Comparison of ENCODE assay signal across 8 cellular contexts in genomic region chr7:26152782-26153245, GRCh38. TPM values are rescaled to one million over a fixed set of nuclear protein-coding genes. Genes with fewer than 3 reads are reported as not detected.
DNase-seq lines count a peak whose midpoint lies in the region; ATAC-seq and TF ChIP-seq lines count a peak whose summit lies in the region.
"Not testable (repeated sequence)": the region's sequence is repeated elsewhere in the genome, so short reads cannot be mapped to it uniquely, and the experiment has no call there.

No MANE protein-coding gene starts in this region.

- not testable (repeated sequence) for H3K9me3 Mint-ChIP-seq in activated naive CD8-positive, alpha-beta T cell treated with anti-CD3 and anti-CD28 coated beads, Interleukin-2, amount 50 U/mL, for 24 hours; nephron; stimulated activated naive CD8-positive, alpha-beta T cell treated with anti-CD3 and anti-CD28 coated beads, Interleukin-15, Interleukin-2, amounts not matched to agents 100 ng/mL and 50 ng/mL, for 24 hours

- intact Hi-C loops in Right ventricle myocardium superior (cut with DNase I): not testable (repeated sequence)

- H3K79me2 ChIP-seq in DOHH2 (ENCODE audit: control insufficient read depth, low read length): peaks cover 57% of the 10 kb centered on the region

- H3K4me1 Mint-ChIP-seq in T-helper 17 cell (peaks cover 44% of the 10 kb centered on the region), nephron (peaks cover 24% of the 10 kb centered on the region)
- H3K4me1 Mint-ChIP-seq in activated naive CD8-positive, alpha-beta T cell treated with anti-CD3 and anti-CD28 coated beads, Interleukin-2, amount 50 U/mL, for 24 hours: peaks cover 60% of the 10 kb centered on the region
- H3K4me1 Mint-ChIP-seq in stimulated activated naive CD8-positive, alpha-beta T cell treated with anti-CD3 and anti-CD28 coated beads, Interleukin-15, Interleukin-2, amounts not matched to agents 100 ng/mL and 50 ng/mL, for 24 hours (ENCODE audit: low read depth): peaks cover 60% of the 10 kb centered on the region

- TF ChIP-seq CTCF in DOHH2 (IDR thresholded peaks at IDR 0.05; ENCODE audit: low read depth, low read length, poor library complexity, severe bottlenecking); nephron (IDR thresholded peaks at IDR 0.05; ENCODE audit: unreplicated experiment in 3 of 3): not testable (repeated sequence)

- not testable (repeated sequence) for H3K9me2 ChIP-seq in DOHH2 (replicated peaks; ENCODE audit: control insufficient read depth, low read length)

- H3K36me3 Mint-ChIP-seq in T-helper 17 cell (ENCODE audit: low read depth); nephron (ENCODE audit: low read depth): not testable (repeated sequence)
- peaks cover 25% of the 10 kb centered on the region for H3K36me3 Mint-ChIP-seq in activated naive CD8-positive, alpha-beta T cell treated with anti-CD3 and anti-CD28 coated beads, Interleukin-2, amount 50 U/mL, for 24 hours (ENCODE audit: low read depth)
- H3K36me3 Mint-ChIP-seq in stimulated activated naive CD8-positive, alpha-beta T cell treated with anti-CD3 and anti-CD28 coated beads, Interleukin-15, Interleukin-2, amounts not matched to agents 100 ng/mL and 50 ng/mL, for 24 hours (ENCODE audit: low read depth): peaks cover 15% of the 10 kb centered on the region

- peaks cover 60% of the 10 kb centered on the region for H3K4me1 ChIP-seq in DOHH2 (ENCODE audit: control insufficient read depth, low read length)

- H3K27me3 Mint-ChIP-seq in T-helper 17 cell; activated naive CD8-positive, alpha-beta T cell treated with anti-CD3 and anti-CD28 coated beads, Interleukin-2, amount 50 U/mL, for 24 hours; stimulated activated naive CD8-positive, alpha-beta T cell treated with anti-CD3 and anti-CD28 coated beads, Interleukin-15, Interleukin-2, amounts not matched to agents 100 ng/mL and 50 ng/mL, for 24 hours: not testable (repeated sequence)
- H3K27me3 Mint-ChIP-seq in nephron (ENCODE audit: low read depth): peaks cover 66% of the 10 kb centered on the region

- H3K4me3 ChIP-seq in DOHH2 (ENCODE audit: low read length): peak overlapping the region; percentile 74

- H3K4me2 ChIP-seq in DOHH2 (ENCODE audit: low read length): peak overlapping the region; percentile 97

- H3K27ac Mint-ChIP-seq in T-helper 17 cell: peak overlapping the region; percentile 98
- H3K27ac Mint-ChIP-seq in activated naive CD8-positive, alpha-beta T cell treated with anti-CD3 and anti-CD28 coated beads, Interleukin-2, amount 50 U/mL, for 24 hours: peak overlapping the region; percentile 99
- peak overlapping the region in 1 of 3 experiments; percentile 4 for H3K27ac Mint-ChIP-seq in nephron
- peak overlapping the region; percentile 95 for H3K27ac Mint-ChIP-seq in stimulated activated naive CD8-positive, alpha-beta T cell treated with anti-CD3 and anti-CD28 coated beads, Interleukin-15, Interleukin-2, amounts not matched to agents 100 ng/mL and 50 ng/mL, for 24 hours

- not testable (repeated sequence) for H4K20me1 ChIP-seq in DOHH2 (ENCODE audit: control insufficient read depth, insufficient read depth, low read depth, low read length)

- not testable (repeated sequence) for H3K9me3 ChIP-seq in DOHH2 (ENCODE audit: control insufficient read depth, insufficient read depth, low read length); T-helper 17 cell (ENCODE audit: control insufficient read depth, low read length, poor library complexity, severe bottlenecking)

- not testable (repeated sequence) for H3K27me3 ChIP-seq in DOHH2 (ENCODE audit: control insufficient read depth, low read length)

- H3F3A ChIP-seq in DOHH2 (ENCODE audit: control insufficient read depth, insufficient read depth): peaks cover 25% of the 10 kb centered on the region

- H3K27ac ChIP-seq in DOHH2 (ENCODE audit: low read depth, low read length): peak overlapping the region; percentile 0; the same call in 1 of the 2 replicates

- peak; percentile 21 for ATAC-seq in GM21528 (IDR thresholded peaks at IDR 0.05; ENCODE audit: low FRiP score, unreplicated experiment)
- ATAC-seq in HG03442 (IDR thresholded peaks at IDR 0.05; ENCODE audit: unreplicated experiment): peak; percentile 19
- ATAC-seq in T-helper 17 cell: peak; percentile 19
- ATAC-seq in activated naive CD8-positive, alpha-beta T cell treated with anti-CD3 and anti-CD28 coated beads, Interleukin-2, amount 50 U/mL, for 24 hours: peak; percentile 8
- not testable (repeated sequence) for ATAC-seq in Right ventricle myocardium superior (ENCODE audit: poor library complexity)

- H3K4me3 Mint-ChIP-seq in T-helper 17 cell: peak overlapping the region; percentile 94
- H3K4me3 Mint-ChIP-seq in activated naive CD8-positive, alpha-beta T cell treated with anti-CD3 and anti-CD28 coated beads, Interleukin-2, amount 50 U/mL, for 24 hours: peak overlapping the region; percentile 97
- peak overlapping the region; percentile 79 to 87 (median 85) for H3K4me3 Mint-ChIP-seq in nephron
- peak overlapping the region; percentile 91 for H3K4me3 Mint-ChIP-seq in stimulated activated naive CD8-positive, alpha-beta T cell treated with anti-CD3 and anti-CD28 coated beads, Interleukin-15, Interleukin-2, amounts not matched to agents 100 ng/mL and 50 ng/mL, for 24 hours

- DNase-seq in T-helper 17 cell (peak in 2 of 3 donors; percentile 23), Right ventricle myocardium superior (peak; percentile 41)
- DNase-seq in activated naive CD8-positive, alpha-beta T cell treated with anti-CD3 and anti-CD28 coated beads, Interleukin-2, amount 50 U/mL, for 24 hours: peak; percentile 45

- H3K36me3 ChIP-seq in DOHH2 (ENCODE audit: control insufficient read depth, low read length): not testable (repeated sequence)

RNA-seq across cellular contexts. Expression of gene NFE2L3, which starts 0.8 kb away (rescaled TPM):
- total RNA-seq in T-helper 17 cell (1 to 10 TPM; 3.9 to 4.3 TPM), Right ventricle myocardium superior (0.91 TPM)

RNA-seq across cellular contexts. Expression of gene HNRNPA2B1, which starts 47.7 kb away (rescaled TPM):
- total RNA-seq in T-helper 17 cell: 100 to 1,000 TPM; 392 to 399 TPM
- 400 TPM for total RNA-seq in Right ventricle myocardium superior

RNA-seq across cellular contexts. Expression of gene CBX3, which starts 48.7 kb away (rescaled TPM):
- total RNA-seq in T-helper 17 cell: 100 to 1,000 TPM in 1 of 2 donors, 10 to 100 TPM in 1; 98.3 to 102 TPM
- 54.2 TPM for total RNA-seq in Right ventricle myocardium superior
